ENCODE assay signal across 8 cellular contexts in genomic region chr3:123559040-123559861, GRCh38. TPM values are rescaled to one million over a fixed set of nuclear protein-coding genes. Genes with fewer than 3 reads are reported as not detected.
DNase-seq lines count a peak whose midpoint lies in the region; ATAC-seq, FAIRE-seq and TF ChIP-seq lines count a peak whose summit lies in the region.

No MANE protein-coding gene starts in this region.

- no peaks in the 10 kb centered on the region for H3K9me1 ChIP-seq in keratinocyte (ENCODE audit: control insufficient read depth, extremely low read depth, insufficient read depth, low read length)

- H3K4me1 ChIP-seq in keratinocyte (ENCODE audit: control insufficient read depth, extremely low read depth, insufficient read depth, low read length): peaks cover 4% of the 10 kb centered on the region

- H3K4me2 ChIP-seq in keratinocyte (ENCODE audit: control insufficient read depth, extremely low read depth, insufficient read depth, low read depth, low read length): peak overlapping the region; percentile 33

- no peak for FAIRE-seq in keratinocyte (lab: Jason Lieb, UNC)

- H3K4me3 ChIP-seq in H7 (ENCODE audit: insufficient read depth, low read depth, low read length) (no peak overlapping the region), keratinocyte (ENCODE audit: control insufficient read depth in 2 of 3, extremely low read depth in 1 of 3, insufficient read depth in 2 of 3, low read depth in 1 of 3, low read length in 3 of 3) (no peak overlapping the region)

- DNase-seq in H7: peak; percentile 35
- DNase-seq in NCI-H460 (ENCODE audit: extremely low read depth, low read depth): peak; percentile 40
- no peak for DNase-seq in keratinocyte (ENCODE audit: low read depth, low spot score)
- no peak for DNase-seq in activated T-cell treated with anti-CD3 and anti-CD28 coated beads, Interleukin-2, amount 50 U/mL, for 1 hour

- no peaks in the 10 kb centered on the region for H3K27me3 ChIP-seq in H7 (ENCODE audit: control insufficient read depth, insufficient read depth, low read length)
- H3K27me3 ChIP-seq in keratinocyte (ENCODE audit: control insufficient read depth, extremely low read depth, insufficient read depth, low read length): no peaks in the 10 kb centered on the region

- H4K20me1 ChIP-seq in keratinocyte (ENCODE audit: control insufficient read depth, extremely low read depth, insufficient read depth, low read length): peaks cover 7% of the 10 kb centered on the region

- no peaks in the 10 kb centered on the region for H3K9me3 ChIP-seq in keratinocyte (ENCODE audit: control insufficient read depth, low read depth, low read length)

- no peak overlapping the region for H3K9ac ChIP-seq in keratinocyte (ENCODE audit: control insufficient read depth, extremely low read depth, insufficient read depth, low read length)

- no peaks in the 10 kb centered on the region for H3K36me3 ChIP-seq in H7 (replicated peaks; ENCODE audit: control insufficient read depth, insufficient read depth, low read length)
- H3K36me3 ChIP-seq in keratinocyte (ENCODE audit: control insufficient read depth in 2 of 2, extremely low read depth in 1 of 2, insufficient read depth in 2 of 2, low read length in 2 of 2): peaks cover 11 to 21% of the 10 kb centered on the region in 2 experiments

- H3K9me3 Mint-ChIP-seq in brain: peaks cover 13 to 23% (median 14%) of the 10 kb centered on the region in 5 experiments

- dilution Hi-C loops in keratinocyte (cut with MboI; ENCODE audit: extremely low pct_ligation_motif_present, low sequenced_read_pairs): no loop called here

- no peak overlapping the region for H3K4me3 Mint-ChIP-seq in brain

- no peak overlapping the region for H2AFZ ChIP-seq in keratinocyte (ENCODE audit: control insufficient read depth, low read length)

- TF ChIP-seq CTCF in C4-2B (conservative IDR thresholded peaks at IDR 0.05) (peak; percentile 94), brain (conservative IDR thresholded peaks at IDR 0.05) (peak; percentile 82 to 89), keratinocyte (optimal IDR thresholded peaks at IDR 0.05 in 1 of 3, IDR thresholded peaks at IDR 0.05 in 1 of 3, conservative IDR thresholded peaks at IDR 0.05 in 1 of 3; ENCODE audit: extremely low read depth in 1 of 3, insufficient read depth in 2 of 3, low read length in 3 of 3) (peak; percentile 2 to 47 (median 42))

- peak overlapping the region in 3 of 5 experiments; percentile 30 to 65 (median 40) for H3K27ac Mint-ChIP-seq in brain

- ATAC-seq in HG03469 (IDR thresholded peaks at IDR 0.05; ENCODE audit: unreplicated experiment): no peak

- peaks cover 46% of the 10 kb centered on the region for H3K79me2 ChIP-seq in keratinocyte (ENCODE audit: control insufficient read depth, insufficient read depth, low read length)

- H3K36me3 Mint-ChIP-seq in brain: peaks cover 33% of the 10 kb centered on the region

- H3K4me1 Mint-ChIP-seq in brain: peaks cover 5% of the 10 kb centered on the region

- H3K27me3 Mint-ChIP-seq in brain: no peaks in the 10 kb centered on the region

- H3K27ac ChIP-seq in C4-2B (no peak overlapping the region), keratinocyte (ENCODE audit: control insufficient read depth, insufficient read depth, low read length) (no peak overlapping the region), temporal lobe (ENCODE audit: low read depth, low read length) (peak overlapping the region; percentile 20)

RNA-seq across cellular contexts. Expression of gene HACD2, which starts 25.6 kb away (rescaled TPM):
- 15.0 and 17.2 TPM in 2 replicates for total RNA-seq in H7 (2014; rRNA removed; shearing (Covaris generic))
- total RNA-seq in NCI-H460 (2014; rRNA removed; shearing (Covaris generic)): 21.3 and 25.4 TPM in 2 replicates
- 14.4 and 24.6 TPM in 2 replicates for polyA plus RNA-seq in NCI-H460 (2014; cell fraction: nucleus; rRNA removed)
- polyA plus RNA-seq in brain (ENCODE audit: insufficient read depth, low read depth, low replicate concordance): 24.5 TPM
- 85.8 to 146 TPM (median 124 TPM) in 3 replicates for polyA plus RNA-seq in keratinocyte
- 34.3 TPM for polyA plus RNA-seq in keratinocyte (2011; ENCODE audit: low read depth)
- polyA plus RNA-seq in keratinocyte (2011; cell fraction: cytosol; rRNA removed): 50.9 and 112 TPM in 2 replicates
- polyA plus RNA-seq in keratinocyte (2011; cell fraction: nucleus; rRNA removed): 146 and 190 TPM in 2 replicates
- 57.9 and 59.7 TPM in 2 replicates for polyA plus RNA-seq in keratinocyte (2012; ENCODE audit: low replicate concordance)
- 83.0 to 239 TPM (median 181 TPM) in 3 replicates for polyA minus RNA-seq in keratinocyte
- 73.3 TPM for polyA minus RNA-seq in keratinocyte (2011; cell fraction: cytosol; rRNA and poly(A)+ RNA removed)
- polyA minus RNA-seq in keratinocyte (2011; cell fraction: nucleus; rRNA and poly(A)+ RNA removed): 131 and 227 TPM in 2 replicates
- 44.7 TPM for total RNA-seq in temporal lobe

Comparison
In these comparisons a context has a peak if more than half of its experiments do, and no peak if none do; other contexts are left out.
1. CTCF ChIP-seq: peak in every context shown above with its lines; median percentile 94 in C4-2B; 86 in brain; 42 in keratinocyte.
2. DNase-seq: peak in H7 (single experiment) and NCI-H460 (single experiment); none in keratinocyte (single experiment) and activated T-cell treated with anti-CD3 and anti-CD28 coated beads, Interleukin-2, amount 50 U/mL, for 1 hour (single experiment).